In the genomic region with DNA sequence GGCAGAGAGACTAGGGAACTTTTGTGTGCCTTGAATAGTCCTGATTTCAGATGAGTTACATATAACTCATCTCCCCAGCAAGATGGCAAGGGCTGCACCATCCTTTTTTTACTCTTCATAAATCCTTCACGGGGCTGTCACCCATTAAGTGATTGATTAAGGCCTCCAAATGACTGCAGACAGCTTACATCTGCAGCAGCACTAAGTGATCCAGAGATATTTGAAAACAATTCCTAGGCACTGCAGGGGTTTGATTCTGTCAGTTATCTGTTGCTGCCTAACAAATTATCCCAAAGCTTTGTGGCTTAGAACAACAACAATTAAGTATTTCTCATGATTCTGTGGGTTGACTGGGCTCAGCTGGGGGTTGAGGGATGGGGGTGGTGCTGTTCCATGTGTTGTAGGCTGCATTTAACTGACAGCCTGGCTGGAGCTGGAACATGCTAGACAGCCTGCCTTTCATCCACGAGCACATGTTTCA, we compare ENCODE assay signal across 1 cellular context.
TF ChIP-seq lines count a peak whose summit lies in the region.

No MANE protein-coding gene starts in this region.

TF ChIP-seq in HEK293, 187 proteins besides CTCF, POLR2A, EP300 and RAD21 (continued from another document and continues in another):
- TF ChIP-seq, protein P1, sequence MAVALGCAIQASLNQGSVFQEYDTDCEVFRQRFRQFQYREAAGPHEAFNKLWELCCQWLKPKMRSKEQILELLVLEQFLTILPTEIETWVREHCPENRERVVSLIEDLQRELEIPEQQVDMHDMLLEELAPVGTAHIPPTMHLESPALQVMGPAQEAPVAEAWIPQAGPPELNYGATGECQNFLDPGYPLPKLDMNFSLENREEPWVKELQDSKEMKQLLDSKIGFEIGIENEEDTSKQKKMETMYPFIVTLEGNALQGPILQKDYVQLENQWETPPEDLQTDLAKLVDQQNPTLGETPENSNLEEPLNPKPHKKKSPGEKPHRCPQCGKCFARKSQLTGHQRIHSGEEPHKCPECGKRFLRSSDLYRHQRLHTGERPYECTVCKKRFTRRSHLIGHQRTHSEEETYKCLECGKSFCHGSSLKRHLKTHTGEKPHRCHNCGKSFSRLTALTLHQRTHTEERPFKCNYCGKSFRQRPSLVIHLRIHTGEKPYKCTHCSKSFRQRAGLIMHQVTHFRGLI (tag by site-specific recombination; IDR thresholded peaks at IDR 0.05), result peak; percentile 29; the same call in 1 of the 2 replicates
- no peak for TF ChIP-seq ZNF324 (tag by site-specific recombination; IDR thresholded peaks at IDR 0.05)
- TF ChIP-seq, protein P2, sequence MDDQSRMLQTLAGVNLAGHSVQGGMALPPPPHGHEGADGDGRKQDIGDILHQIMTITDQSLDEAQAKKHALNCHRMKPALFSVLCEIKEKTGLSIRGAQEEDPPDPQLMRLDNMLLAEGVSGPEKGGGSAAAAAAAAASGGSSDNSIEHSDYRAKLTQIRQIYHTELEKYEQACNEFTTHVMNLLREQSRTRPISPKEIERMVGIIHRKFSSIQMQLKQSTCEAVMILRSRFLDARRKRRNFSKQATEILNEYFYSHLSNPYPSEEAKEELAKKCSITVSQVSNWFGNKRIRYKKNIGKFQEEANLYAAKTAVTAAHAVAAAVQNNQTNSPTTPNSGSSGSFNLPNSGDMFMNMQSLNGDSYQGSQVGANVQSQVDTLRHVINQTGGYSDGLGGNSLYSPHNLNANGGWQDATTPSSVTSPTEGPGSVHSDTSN (CRISPR knock-in tag; IDR thresholded peaks at IDR 0.05), result no peak
- TF ChIP-seq ZNF416 (tag by site-specific recombination; IDR thresholded peaks at IDR 0.05), result no peak
- peak; percentile 69; the same call in 1 of the 2 replicates for TF ChIP-seq ZNF561 (tag by site-specific recombination; IDR thresholded peaks at IDR 0.05; ENCODE audit: borderline replicate concordance)
- no peak for TF ChIP-seq ZNF214 (tag by site-specific recombination; IDR thresholded peaks at IDR 0.05; ENCODE audit: borderline replicate concordance)
- TF ChIP-seq OVOL3 (tag by site-specific recombination; IDR thresholded peaks at IDR 0.05), result peak; percentile 48; the same call in 1 of the 2 replicates
- no peak for TF ChIP-seq KLF8 (tag by site-specific recombination; IDR thresholded peaks at IDR 0.05)
- TF ChIP-seq ZNF792 (tag by site-specific recombination; IDR thresholded peaks at IDR 0.05), result no peak
- TF ChIP-seq, protein P3, sequence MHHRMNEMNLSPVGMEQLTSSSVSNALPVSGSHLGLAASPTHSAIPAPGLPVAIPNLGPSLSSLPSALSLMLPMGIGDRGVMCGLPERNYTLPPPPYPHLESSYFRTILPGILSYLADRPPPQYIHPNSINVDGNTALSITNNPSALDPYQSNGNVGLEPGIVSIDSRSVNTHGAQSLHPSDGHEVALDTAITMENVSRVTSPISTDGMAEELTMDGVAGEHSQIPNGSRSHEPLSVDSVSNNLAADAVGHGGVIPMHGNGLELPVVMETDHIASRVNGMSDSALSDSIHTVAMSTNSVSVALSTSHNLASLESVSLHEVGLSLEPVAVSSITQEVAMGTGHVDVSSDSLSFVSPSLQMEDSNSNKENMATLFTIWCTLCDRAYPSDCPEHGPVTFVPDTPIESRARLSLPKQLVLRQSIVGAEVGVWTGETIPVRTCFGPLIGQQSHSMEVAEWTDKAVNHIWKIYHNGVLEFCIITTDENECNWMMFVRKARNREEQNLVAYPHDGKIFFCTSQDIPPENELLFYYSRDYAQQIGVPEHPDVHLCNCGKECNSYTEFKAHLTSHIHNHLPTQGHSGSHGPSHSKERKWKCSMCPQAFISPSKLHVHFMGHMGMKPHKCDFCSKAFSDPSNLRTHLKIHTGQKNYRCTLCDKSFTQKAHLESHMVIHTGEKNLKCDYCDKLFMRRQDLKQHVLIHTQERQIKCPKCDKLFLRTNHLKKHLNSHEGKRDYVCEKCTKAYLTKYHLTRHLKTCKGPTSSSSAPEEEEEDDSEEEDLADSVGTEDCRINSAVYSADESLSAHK (tag by site-specific recombination; IDR thresholded peaks at IDR 0.05), result peak; percentile 79
- no peak for TF ChIP-seq ZBTB48 (tag by site-specific recombination; IDR thresholded peaks at IDR 0.05)
- no peak for TF ChIP-seq ZNF707 (tag by site-specific recombination; IDR thresholded peaks at IDR 0.05)
- no peak for TF ChIP-seq ZNF623 (tag by site-specific recombination; IDR thresholded peaks at IDR 0.05)
- TF ChIP-seq RBAK (tag by site-specific recombination; IDR thresholded peaks at IDR 0.05), result no peak
- no peak for TF ChIP-seq ZNF473 (tag by site-specific recombination; IDR thresholded peaks at IDR 0.05)
- TF ChIP-seq ZSCAN30 (tag by site-specific recombination; IDR thresholded peaks at IDR 0.05), result peak; percentile 83
- no peak for TF ChIP-seq ZNF555 (tag by site-specific recombination; conservative IDR thresholded peaks at IDR 0.05)
- TF ChIP-seq ZNF76 (tag by site-specific recombination; IDR thresholded peaks at IDR 0.05; ENCODE audit: borderline replicate concordance, low read depth), result no peak
- TF ChIP-seq ZEB2 (tag by site-specific recombination; IDR thresholded peaks at IDR 0.05), result peak; percentile 90
- TF ChIP-seq ZNF292 (tag by site-specific recombination; IDR thresholded peaks at IDR 0.05; ENCODE audit: borderline replicate concordance, low read depth), result no peak
- no peak for TF ChIP-seq ZNF521 (tag by site-specific recombination; IDR thresholded peaks at IDR 0.05)
- no peak for TF ChIP-seq ZNF830 (tag by site-specific recombination; IDR thresholded peaks at IDR 0.05; ENCODE audit: low read depth)
- TF ChIP-seq, protein P4, sequence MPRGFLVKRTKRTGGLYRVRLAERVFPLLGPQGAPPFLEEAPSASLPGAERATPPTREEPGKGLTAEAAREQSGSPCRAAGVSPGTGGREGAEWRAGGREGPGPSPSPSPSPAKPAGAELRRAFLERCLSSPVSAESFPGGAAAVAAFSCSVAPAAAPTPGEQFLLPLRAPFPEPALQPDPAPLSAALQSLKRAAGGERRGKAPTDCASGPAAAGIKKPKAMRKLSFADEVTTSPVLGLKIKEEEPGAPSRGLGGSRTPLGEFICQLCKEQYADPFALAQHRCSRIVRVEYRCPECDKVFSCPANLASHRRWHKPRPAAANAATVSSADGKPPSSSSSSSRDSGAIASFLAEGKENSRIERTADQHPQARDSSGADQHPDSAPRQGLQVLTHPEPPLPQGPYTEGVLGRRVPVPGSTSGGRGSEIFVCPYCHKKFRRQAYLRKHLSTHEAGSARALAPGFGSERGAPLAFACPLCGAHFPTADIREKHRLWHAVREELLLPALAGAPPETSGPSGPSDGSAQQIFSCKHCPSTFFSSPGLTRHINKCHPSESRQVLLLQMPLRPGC (tag by site-specific recombination; IDR thresholded peaks at IDR 0.05), result peak; percentile 72
- TF ChIP-seq ZNF658 (tag by site-specific recombination; IDR thresholded peaks at IDR 0.05), result no peak
- peak; percentile 60; the same call in 1 of the 2 replicates for TF ChIP-seq ZNF423 (tag by site-specific recombination; IDR thresholded peaks at IDR 0.05)
- TF ChIP-seq, protein P5, sequence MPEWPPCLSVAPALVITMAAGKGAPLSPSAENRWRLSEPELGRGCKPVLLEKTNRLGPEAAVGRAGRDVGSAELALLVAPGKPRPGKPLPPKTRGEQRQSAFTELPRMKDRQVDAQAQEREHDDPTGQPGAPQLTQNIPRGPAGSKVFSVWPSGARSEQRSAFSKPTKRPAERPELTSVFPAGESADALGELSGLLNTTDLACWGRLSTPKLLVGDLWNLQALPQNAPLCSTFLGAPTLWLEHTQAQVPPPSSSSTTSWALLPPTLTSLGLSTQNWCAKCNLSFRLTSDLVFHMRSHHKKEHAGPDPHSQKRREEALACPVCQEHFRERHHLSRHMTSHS (tag by site-specific recombination; IDR thresholded peaks at IDR 0.05), result no peak; the same call in 1 of the 2 replicates
- TF ChIP-seq GFI1B (tag by site-specific recombination; IDR thresholded peaks at IDR 0.05), result peak; percentile 71
- TF ChIP-seq ZNF596 (tag by site-specific recombination; IDR thresholded peaks at IDR 0.05), result no peak
- peak; percentile 74 for TF ChIP-seq ZFHX2 (tag by site-specific recombination; conservative IDR thresholded peaks at IDR 0.05)
- TF ChIP-seq, protein P6, sequence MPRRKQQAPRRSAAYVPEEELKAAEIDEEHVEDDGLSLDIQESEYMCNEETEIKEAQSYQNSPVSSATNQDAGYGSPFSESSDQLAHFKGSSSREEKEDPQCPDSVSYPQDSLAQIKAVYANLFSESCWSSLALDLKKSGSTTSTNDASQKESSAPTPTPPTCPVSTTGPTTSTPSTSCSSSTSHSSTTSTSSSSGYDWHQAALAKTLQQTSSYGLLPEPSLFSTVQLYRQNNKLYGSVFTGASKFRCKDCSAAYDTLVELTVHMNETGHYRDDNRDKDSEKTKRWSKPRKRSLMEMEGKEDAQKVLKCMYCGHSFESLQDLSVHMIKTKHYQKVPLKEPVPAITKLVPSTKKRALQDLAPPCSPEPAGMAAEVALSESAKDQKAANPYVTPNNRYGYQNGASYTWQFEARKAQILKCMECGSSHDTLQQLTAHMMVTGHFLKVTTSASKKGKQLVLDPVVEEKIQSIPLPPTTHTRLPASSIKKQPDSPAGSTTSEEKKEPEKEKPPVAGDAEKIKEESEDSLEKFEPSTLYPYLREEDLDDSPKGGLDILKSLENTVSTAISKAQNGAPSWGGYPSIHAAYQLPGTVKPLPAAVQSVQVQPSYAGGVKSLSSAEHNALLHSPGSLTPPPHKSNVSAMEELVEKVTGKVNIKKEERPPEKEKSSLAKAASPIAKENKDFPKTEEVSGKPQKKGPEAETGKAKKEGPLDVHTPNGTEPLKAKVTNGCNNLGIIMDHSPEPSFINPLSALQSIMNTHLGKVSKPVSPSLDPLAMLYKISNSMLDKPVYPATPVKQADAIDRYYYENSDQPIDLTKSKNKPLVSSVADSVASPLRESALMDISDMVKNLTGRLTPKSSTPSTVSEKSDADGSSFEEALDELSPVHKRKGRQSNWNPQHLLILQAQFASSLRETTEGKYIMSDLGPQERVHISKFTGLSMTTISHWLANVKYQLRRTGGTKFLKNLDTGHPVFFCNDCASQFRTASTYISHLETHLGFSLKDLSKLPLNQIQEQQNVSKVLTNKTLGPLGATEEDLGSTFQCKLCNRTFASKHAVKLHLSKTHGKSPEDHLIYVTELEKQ (tag by site-specific recombination; IDR thresholded peaks at IDR 0.05; ENCODE audit: borderline replicate concordance), result peak; percentile 70; the same call in 1 of the 2 replicates
- TF ChIP-seq ZSCAN16 (tag by site-specific recombination; IDR thresholded peaks at IDR 0.05), result no peak
- no peak for TF ChIP-seq ZNF747 (tag by site-specific recombination; IDR thresholded peaks at IDR 0.05)
- TF ChIP-seq, protein P7, sequence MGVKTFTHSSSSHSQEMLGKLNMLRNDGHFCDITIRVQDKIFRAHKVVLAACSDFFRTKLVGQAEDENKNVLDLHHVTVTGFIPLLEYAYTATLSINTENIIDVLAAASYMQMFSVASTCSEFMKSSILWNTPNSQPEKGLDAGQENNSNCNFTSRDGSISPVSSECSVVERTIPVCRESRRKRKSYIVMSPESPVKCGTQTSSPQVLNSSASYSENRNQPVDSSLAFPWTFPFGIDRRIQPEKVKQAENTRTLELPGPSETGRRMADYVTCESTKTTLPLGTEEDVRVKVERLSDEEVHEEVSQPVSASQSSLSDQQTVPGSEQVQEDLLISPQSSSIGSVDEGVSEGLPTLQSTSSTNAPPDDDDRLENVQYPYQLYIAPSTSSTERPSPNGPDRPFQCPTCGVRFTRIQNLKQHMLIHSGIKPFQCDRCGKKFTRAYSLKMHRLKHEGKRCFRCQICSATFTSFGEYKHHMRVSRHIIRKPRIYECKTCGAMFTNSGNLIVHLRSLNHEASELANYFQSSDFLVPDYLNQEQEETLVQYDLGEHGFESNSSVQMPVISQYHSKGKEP (tag by site-specific recombination; IDR thresholded peaks at IDR 0.05), result peak; percentile 90
- no peak for TF ChIP-seq ZNF785 (tag by site-specific recombination; IDR thresholded peaks at IDR 0.05)
- TF ChIP-seq, protein P8, sequence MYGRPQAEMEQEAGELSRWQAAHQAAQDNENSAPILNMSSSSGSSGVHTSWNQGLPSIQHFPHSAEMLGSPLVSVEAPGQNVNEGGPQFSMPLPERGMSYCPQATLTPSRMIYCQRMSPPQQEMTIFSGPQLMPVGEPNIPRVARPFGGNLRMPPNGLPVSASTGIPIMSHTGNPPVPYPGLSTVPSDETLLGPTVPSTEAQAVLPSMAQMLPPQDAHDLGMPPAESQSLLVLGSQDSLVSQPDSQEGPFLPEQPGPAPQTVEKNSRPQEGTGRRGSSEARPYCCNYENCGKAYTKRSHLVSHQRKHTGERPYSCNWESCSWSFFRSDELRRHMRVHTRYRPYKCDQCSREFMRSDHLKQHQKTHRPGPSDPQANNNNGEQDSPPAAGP (tag by site-specific recombination; IDR thresholded peaks at IDR 0.05), result no peak
- TF ChIP-seq ZNF610 (tag by site-specific recombination; IDR thresholded peaks at IDR 0.05; ENCODE audit: borderline replicate concordance), result peak; percentile 50; the same call in 1 of the 2 replicates
- TF ChIP-seq ZNF223 (tag by site-specific recombination; IDR thresholded peaks at IDR 0.05), result no peak
- TF ChIP-seq, protein P9, sequence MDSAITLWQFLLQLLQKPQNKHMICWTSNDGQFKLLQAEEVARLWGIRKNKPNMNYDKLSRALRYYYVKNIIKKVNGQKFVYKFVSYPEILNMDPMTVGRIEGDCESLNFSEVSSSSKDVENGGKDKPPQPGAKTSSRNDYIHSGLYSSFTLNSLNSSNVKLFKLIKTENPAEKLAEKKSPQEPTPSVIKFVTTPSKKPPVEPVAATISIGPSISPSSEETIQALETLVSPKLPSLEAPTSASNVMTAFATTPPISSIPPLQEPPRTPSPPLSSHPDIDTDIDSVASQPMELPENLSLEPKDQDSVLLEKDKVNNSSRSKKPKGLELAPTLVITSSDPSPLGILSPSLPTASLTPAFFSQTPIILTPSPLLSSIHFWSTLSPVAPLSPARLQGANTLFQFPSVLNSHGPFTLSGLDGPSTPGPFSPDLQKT (IDR thresholded peaks at IDR 0.05; ENCODE audit: borderline replicate concordance, low read depth, low read length), result no peak
- TF ChIP-seq ZNF274 (IDR thresholded peaks at IDR 0.05; ENCODE audit: low read length), result no peak
- no peak for TF ChIP-seq ZNF274 (tag by site-specific recombination; IDR thresholded peaks at IDR 0.05; ENCODE audit: borderline replicate concordance)
- no peak for TF ChIP-seq ZNF174 (tag by site-specific recombination; IDR thresholded peaks at IDR 0.05)
- TF ChIP-seq KLF9 (tag by site-specific recombination; IDR thresholded peaks at IDR 0.05; ENCODE audit: low read depth), result 0 out of 2 replicates have a peak, but pooled peaks have one; percentile 17
- TF ChIP-seq ZNF16 (tag by site-specific recombination; IDR thresholded peaks at IDR 0.05; ENCODE audit: low read depth), result no peak
- TF ChIP-seq ZNF157 (tag by site-specific recombination; IDR thresholded peaks at IDR 0.05), result no peak
- TF ChIP-seq ZNF169 (tag by site-specific recombination; IDR thresholded peaks at IDR 0.05), result no peak
- TF ChIP-seq, protein P10, sequence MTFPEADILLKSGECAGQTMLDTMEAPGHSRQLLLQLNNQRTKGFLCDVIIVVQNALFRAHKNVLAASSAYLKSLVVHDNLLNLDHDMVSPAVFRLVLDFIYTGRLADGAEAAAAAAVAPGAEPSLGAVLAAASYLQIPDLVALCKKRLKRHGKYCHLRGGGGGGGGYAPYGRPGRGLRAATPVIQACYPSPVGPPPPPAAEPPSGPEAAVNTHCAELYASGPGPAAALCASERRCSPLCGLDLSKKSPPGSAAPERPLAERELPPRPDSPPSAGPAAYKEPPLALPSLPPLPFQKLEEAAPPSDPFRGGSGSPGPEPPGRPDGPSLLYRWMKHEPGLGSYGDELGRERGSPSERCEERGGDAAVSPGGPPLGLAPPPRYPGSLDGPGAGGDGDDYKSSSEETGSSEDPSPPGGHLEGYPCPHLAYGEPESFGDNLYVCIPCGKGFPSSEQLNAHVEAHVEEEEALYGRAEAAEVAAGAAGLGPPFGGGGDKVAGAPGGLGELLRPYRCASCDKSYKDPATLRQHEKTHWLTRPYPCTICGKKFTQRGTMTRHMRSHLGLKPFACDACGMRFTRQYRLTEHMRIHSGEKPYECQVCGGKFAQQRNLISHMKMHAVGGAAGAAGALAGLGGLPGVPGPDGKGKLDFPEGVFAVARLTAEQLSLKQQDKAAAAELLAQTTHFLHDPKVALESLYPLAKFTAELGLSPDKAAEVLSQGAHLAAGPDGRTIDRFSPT (tag by site-specific recombination; IDR thresholded peaks at IDR 0.05), result no peak
